Comparison of ENCODE assay signal across 11 cellular contexts in genomic region chr17:27525836-27526235, GRCh38.
"Had no signal": no experiment of that assay in that cellular context is flagged by ENCODE, and none has a peak within 500 bp of the region (broad histone marks: within the 10 kb centered on the region; RNA-seq: fewer than 3 reads in every experiment).

No MANE protein-coding gene starts in this region.

- H3K4me3 ChIP-seq: coronary artery, uterus had no signal

- H3K4me1 ChIP-seq: uterus had no signal

- H3K36me3 ChIP-seq: esophagus muscularis mucosa, spleen, uterus had no signal

- DNase-seq: activated B cell treated with CpG ODN at 0.5 μM for 24 hours; activated gamma-delta T cell; activated T-cell treated with anti-CD3 and anti-CD28 coated beads, Interleukin-2, amount 50 U/mL, for 1 hour; amniotic stem cell; effector CD4-positive, alpha-beta T cell; mesendoderm; uterus had no signal

- H3K27me3 Mint-ChIP-seq: activated B cell treated with CpG ODN at 0.5 μM for 24 hours; activated naive CD8-positive, alpha-beta T cell had no signal

- H3K9me3 ChIP-seq: esophagus muscularis mucosa, spleen, uterus had no signal

- H3K27me3 ChIP-seq: esophagus muscularis mucosa, spleen, uterus had no signal

- H3K27ac Mint-ChIP-seq: activated naive CD8-positive, alpha-beta T cell had no signal

- H3K9me3 Mint-ChIP-seq: activated B cell treated with CpG ODN at 0.5 μM for 24 hours had no signal

- H3K36me3 Mint-ChIP-seq: activated naive CD8-positive, alpha-beta T cell had no signal

- H3K4me3 Mint-ChIP-seq: activated B cell treated with CpG ODN at 0.5 μM for 24 hours; activated naive CD8-positive, alpha-beta T cell had no signal

- H3K27ac ChIP-seq: coronary artery, uterus had no signal
